1 cellular context compared by ENCODE assay signal in the genomic region with DNA sequence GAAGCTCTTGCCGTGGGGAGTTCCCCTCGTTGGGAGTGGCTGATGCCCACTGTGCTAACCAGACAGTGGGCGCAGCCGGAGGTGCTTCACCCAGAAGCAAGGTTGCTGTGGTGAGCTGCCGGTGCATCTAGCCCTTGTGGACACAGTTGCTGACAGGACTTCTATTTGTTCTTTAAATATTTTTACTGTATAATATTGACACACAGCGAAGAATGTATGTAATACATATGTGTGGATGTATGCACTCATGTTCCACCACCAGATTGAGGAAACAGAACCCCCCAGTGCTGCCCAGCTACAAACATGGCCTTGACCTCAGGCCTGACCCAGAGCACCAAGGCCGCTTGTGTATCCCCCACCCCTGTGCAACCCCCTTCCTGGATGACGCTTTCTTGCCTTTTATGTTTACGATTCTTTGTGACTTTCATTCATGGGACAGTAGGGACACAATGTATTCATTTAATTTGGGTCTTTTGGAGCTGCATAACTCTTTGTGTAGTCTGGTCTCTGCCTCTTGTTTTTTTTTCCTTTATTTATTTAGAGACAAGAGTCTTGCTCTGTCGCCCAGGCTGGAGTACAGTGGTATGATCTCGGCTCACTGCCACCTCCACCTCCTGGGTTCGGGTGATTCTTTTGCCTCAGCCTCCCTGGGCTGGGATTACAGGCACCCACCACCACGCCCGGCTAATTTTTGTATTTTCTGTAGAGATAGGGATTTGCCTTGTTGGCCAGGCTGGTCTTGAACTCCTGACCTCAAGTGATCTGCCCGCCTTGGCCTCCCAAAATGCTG.
TF ChIP-seq lines count a peak whose summit lies in the region.

No MANE protein-coding gene starts in this region.

TF ChIP-seq in HepG2, 621 proteins besides CTCF, POLR2A, EP300 and RAD21 (continued from another document and continues in another):
- TF ChIP-seq, protein P1, sequence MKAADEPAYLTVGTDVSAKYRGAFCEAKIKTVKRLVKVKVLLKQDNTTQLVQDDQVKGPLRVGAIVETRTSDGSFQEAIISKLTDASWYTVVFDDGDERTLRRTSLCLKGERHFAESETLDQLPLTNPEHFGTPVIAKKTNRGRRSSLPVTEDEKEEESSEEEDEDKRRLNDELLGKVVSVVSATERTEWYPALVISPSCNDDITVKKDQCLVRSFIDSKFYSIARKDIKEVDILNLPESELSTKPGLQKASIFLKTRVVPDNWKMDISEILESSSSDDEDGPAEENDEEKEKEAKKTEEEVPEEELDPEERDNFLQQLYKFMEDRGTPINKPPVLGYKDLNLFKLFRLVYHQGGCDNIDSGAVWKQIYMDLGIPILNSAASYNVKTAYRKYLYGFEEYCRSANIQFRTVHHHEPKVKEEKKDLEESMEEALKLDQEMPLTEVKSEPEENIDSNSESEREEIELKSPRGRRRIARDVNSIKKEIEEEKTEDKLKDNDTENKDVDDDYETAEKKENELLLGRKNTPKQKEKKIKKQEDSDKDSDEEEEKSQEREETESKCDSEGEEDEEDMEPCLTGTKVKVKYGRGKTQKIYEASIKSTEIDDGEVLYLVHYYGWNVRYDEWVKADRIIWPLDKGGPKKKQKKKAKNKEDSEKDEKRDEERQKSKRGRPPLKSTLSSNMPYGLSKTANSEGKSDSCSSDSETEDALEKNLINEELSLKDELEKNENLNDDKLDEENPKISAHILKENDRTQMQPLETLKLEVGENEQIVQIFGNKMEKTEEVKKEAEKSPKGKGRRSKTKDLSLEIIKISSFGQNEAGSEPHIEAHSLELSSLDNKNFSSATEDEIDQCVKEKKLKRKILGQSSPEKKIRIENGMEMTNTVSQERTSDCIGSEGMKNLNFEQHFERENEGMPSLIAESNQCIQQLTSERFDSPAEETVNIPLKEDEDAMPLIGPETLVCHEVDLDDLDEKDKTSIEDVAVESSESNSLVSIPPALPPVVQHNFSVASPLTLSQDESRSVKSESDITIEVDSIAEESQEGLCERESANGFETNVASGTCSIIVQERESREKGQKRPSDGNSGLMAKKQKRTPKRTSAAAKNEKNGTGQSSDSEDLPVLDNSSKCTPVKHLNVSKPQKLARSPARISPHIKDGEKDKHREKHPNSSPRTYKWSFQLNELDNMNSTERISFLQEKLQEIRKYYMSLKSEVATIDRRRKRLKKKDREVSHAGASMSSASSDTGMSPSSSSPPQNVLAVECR (CRISPR knock-in tag; IDR thresholded peaks at IDR 0.05; ENCODE audit: borderline replicate concordance): peak; percentile 27; the same call in 1 of the 2 replicates
- no peak for TF ChIP-seq PLRG1 (conservative IDR thresholded peaks at IDR 0.05)
- TF ChIP-seq, protein P2, sequence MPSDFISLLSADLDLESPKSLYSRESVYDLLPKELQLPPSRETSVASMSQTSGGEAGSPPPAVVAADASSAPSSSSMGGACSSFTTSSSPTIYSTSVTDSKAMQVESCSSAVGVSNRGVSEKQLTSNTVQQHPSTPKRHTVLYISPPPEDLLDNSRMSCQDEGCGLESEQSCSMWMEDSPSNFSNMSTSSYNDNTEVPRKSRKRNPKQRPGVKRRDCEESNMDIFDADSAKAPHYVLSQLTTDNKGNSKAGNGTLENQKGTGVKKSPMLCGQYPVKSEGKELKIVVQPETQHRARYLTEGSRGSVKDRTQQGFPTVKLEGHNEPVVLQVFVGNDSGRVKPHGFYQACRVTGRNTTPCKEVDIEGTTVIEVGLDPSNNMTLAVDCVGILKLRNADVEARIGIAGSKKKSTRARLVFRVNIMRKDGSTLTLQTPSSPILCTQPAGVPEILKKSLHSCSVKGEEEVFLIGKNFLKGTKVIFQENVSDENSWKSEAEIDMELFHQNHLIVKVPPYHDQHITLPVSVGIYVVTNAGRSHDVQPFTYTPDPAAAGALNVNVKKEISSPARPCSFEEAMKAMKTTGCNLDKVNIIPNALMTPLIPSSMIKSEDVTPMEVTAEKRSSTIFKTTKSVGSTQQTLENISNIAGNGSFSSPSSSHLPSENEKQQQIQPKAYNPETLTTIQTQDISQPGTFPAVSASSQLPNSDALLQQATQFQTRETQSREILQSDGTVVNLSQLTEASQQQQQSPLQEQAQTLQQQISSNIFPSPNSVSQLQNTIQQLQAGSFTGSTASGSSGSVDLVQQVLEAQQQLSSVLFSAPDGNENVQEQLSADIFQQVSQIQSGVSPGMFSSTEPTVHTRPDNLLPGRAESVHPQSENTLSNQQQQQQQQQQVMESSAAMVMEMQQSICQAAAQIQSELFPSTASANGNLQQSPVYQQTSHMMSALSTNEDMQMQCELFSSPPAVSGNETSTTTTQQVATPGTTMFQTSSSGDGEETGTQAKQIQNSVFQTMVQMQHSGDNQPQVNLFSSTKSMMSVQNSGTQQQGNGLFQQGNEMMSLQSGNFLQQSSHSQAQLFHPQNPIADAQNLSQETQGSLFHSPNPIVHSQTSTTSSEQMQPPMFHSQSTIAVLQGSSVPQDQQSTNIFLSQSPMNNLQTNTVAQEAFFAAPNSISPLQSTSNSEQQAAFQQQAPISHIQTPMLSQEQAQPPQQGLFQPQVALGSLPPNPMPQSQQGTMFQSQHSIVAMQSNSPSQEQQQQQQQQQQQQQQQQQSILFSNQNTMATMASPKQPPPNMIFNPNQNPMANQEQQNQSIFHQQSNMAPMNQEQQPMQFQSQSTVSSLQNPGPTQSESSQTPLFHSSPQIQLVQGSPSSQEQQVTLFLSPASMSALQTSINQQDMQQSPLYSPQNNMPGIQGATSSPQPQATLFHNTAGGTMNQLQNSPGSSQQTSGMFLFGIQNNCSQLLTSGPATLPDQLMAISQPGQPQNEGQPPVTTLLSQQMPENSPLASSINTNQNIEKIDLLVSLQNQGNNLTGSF (CRISPR knock-in tag; IDR thresholded peaks at IDR 0.05): no peak
- TF ChIP-seq ETV6 (CRISPR knock-in tag; conservative IDR thresholded peaks at IDR 0.05): no peak
- TF ChIP-seq NR2F6 (IDR thresholded peaks at IDR 0.05): peak; percentile 89
- peak; percentile 75 for TF ChIP-seq NR2F6 (CRISPR knock-in tag; IDR thresholded peaks at IDR 0.05)
- TF ChIP-seq FOXA3 (CRISPR knock-in tag; IDR thresholded peaks at IDR 0.05): peak; percentile 46
- no peak for TF ChIP-seq ZSCAN31 (CRISPR knock-in tag; IDR thresholded peaks at IDR 0.05; ENCODE audit: low read depth)
- TF ChIP-seq BCL6 (CRISPR knock-in tag; IDR thresholded peaks at IDR 0.05): peak; percentile 36; the same call in 1 of the 2 replicates
- TF ChIP-seq ARNT (IDR thresholded peaks at IDR 0.05): no peak
- TF ChIP-seq HMG20A (CRISPR knock-in tag; IDR thresholded peaks at IDR 0.05; ENCODE audit: borderline replicate concordance): peak; percentile 22; the same call in 1 of the 2 replicates
- 0 out of 2 replicates have a peak, but pooled peaks have one; percentile 12 for TF ChIP-seq RXRA (CRISPR knock-in tag; IDR thresholded peaks at IDR 0.05)
- TF ChIP-seq, protein P3, sequence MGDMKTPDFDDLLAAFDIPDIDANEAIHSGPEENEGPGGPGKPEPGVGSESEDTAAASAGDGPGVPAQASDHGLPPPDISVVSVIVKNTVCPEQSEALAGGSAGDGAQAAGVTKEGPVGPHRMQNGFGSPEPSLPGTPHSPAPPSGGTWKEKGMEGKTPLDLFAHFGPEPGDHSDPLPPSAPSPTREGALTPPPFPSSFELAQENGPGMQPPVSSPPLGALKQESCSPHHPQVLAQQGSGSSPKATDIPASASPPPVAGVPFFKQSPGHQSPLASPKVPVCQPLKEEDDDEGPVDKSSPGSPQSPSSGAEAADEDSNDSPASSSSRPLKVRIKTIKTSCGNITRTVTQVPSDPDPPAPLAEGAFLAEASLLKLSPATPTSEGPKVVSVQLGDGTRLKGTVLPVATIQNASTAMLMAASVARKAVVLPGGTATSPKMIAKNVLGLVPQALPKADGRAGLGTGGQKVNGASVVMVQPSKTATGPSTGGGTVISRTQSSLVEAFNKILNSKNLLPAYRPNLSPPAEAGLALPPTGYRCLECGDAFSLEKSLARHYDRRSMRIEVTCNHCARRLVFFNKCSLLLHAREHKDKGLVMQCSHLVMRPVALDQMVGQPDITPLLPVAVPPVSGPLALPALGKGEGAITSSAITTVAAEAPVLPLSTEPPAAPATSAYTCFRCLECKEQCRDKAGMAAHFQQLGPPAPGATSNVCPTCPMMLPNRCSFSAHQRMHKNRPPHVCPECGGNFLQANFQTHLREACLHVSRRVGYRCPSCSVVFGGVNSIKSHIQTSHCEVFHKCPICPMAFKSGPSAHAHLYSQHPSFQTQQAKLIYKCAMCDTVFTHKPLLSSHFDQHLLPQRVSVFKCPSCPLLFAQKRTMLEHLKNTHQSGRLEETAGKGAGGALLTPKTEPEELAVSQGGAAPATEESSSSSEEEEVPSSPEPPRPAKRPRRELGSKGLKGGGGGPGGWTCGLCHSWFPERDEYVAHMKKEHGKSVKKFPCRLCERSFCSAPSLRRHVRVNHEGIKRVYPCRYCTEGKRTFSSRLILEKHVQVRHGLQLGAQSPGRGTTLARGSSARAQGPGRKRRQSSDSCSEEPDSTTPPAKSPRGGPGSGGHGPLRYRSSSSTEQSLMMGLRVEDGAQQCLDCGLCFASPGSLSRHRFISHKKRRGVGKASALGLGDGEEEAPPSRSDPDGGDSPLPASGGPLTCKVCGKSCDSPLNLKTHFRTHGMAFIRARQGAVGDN (CRISPR knock-in tag; IDR thresholded peaks at IDR 0.05): peak; percentile 19
- TF ChIP-seq, protein P4, sequence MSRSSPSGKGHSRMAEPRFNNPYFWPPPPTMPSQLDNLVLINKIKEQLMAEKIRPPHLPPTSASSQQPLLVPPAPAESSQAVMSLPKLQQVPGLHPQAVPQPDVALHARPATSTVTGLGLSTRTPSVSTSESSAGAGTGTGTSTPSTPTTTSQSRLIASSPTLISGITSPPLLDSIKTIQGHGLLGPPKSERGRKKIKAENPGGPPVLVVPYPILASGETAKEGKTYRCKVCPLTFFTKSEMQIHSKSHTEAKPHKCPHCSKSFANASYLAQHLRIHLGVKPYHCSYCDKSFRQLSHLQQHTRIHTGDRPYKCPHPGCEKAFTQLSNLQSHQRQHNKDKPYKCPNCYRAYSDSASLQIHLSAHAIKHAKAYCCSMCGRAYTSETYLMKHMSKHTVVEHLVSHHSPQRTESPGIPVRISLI (CRISPR knock-in tag; IDR thresholded peaks at IDR 0.05; ENCODE audit: borderline replicate concordance): 0 out of 2 replicates have a peak, but pooled peaks have one; percentile 32
- TF ChIP-seq SOX13 (IDR thresholded peaks at IDR 0.05): no peak
- TF ChIP-seq SOX13 (CRISPR knock-in tag; conservative IDR thresholded peaks at IDR 0.05 in 1 of 2, IDR thresholded peaks at IDR 0.05 in 1 of 2): peak in 1 of 2 experiments; percentile 55; a peak in 1 of 4 replicates
- TF ChIP-seq, protein P5, sequence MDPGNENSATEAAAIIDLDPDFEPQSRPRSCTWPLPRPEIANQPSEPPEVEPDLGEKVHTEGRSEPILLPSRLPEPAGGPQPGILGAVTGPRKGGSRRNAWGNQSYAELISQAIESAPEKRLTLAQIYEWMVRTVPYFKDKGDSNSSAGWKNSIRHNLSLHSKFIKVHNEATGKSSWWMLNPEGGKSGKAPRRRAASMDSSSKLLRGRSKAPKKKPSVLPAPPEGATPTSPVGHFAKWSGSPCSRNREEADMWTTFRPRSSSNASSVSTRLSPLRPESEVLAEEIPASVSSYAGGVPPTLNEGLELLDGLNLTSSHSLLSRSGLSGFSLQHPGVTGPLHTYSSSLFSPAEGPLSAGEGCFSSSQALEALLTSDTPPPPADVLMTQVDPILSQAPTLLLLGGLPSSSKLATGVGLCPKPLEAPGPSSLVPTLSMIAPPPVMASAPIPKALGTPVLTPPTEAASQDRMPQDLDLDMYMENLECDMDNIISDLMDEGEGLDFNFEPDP (CRISPR knock-in tag; conservative IDR thresholded peaks at IDR 0.05): 0 out of 2 replicates have a peak, but pooled peaks have one; percentile 47
- peak; percentile 87 for TF ChIP-seq ZNF121 (CRISPR knock-in tag; IDR thresholded peaks at IDR 0.05)
- peak; percentile 35; the same call in 1 of the 2 replicates for TF ChIP-seq HOXA3 (CRISPR knock-in tag; IDR thresholded peaks at IDR 0.05)
- no peak for TF ChIP-seq ZSCAN9 (CRISPR knock-in tag; IDR thresholded peaks at IDR 0.05; ENCODE audit: borderline replicate concordance)
- no peak for TF ChIP-seq ZNF326 (CRISPR knock-in tag; IDR thresholded peaks at IDR 0.05; ENCODE audit: borderline replicate concordance)
- peak; percentile 56; the same call in 1 of the 2 replicates for TF ChIP-seq NCOR1 (IDR thresholded peaks at IDR 0.05; ENCODE audit: borderline replicate concordance, low read length)
- TF ChIP-seq NR2F1 (CRISPR knock-in tag; IDR thresholded peaks at IDR 0.05): peak; percentile 51 to 65; a peak in 2 of 4 replicates
- TF ChIP-seq, protein P6, sequence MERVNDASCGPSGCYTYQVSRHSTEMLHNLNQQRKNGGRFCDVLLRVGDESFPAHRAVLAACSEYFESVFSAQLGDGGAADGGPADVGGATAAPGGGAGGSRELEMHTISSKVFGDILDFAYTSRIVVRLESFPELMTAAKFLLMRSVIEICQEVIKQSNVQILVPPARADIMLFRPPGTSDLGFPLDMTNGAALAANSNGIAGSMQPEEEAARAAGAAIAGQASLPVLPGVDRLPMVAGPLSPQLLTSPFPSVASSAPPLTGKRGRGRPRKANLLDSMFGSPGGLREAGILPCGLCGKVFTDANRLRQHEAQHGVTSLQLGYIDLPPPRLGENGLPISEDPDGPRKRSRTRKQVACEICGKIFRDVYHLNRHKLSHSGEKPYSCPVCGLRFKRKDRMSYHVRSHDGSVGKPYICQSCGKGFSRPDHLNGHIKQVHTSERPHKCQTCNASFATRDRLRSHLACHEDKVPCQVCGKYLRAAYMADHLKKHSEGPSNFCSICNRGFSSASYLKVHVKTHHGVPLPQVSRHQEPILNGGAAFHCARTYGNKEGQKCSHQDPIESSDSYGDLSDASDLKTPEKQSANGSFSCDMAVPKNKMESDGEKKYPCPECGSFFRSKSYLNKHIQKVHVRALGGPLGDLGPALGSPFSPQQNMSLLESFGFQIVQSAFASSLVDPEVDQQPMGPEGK (CRISPR knock-in tag; IDR thresholded peaks at IDR 0.05): peak; percentile 78; the same call in 1 of the 2 replicates
- peak; percentile 38; the same call in 1 of the 2 replicates for TF ChIP-seq RXRB (CRISPR knock-in tag; IDR thresholded peaks at IDR 0.05; ENCODE audit: borderline replicate concordance)
- peak; percentile 66 for TF ChIP-seq GATAD2A (CRISPR knock-in tag; IDR thresholded peaks at IDR 0.05)
- TF ChIP-seq RARA (CRISPR knock-in tag; IDR thresholded peaks at IDR 0.05): peak; percentile 85
- TF ChIP-seq SOX6 (IDR thresholded peaks at IDR 0.05): no peak
- TF ChIP-seq SOX6 (CRISPR knock-in tag; IDR thresholded peaks at IDR 0.05): peak; percentile 55; the same call in 1 of the 2 replicates
- TF ChIP-seq, protein P7, sequence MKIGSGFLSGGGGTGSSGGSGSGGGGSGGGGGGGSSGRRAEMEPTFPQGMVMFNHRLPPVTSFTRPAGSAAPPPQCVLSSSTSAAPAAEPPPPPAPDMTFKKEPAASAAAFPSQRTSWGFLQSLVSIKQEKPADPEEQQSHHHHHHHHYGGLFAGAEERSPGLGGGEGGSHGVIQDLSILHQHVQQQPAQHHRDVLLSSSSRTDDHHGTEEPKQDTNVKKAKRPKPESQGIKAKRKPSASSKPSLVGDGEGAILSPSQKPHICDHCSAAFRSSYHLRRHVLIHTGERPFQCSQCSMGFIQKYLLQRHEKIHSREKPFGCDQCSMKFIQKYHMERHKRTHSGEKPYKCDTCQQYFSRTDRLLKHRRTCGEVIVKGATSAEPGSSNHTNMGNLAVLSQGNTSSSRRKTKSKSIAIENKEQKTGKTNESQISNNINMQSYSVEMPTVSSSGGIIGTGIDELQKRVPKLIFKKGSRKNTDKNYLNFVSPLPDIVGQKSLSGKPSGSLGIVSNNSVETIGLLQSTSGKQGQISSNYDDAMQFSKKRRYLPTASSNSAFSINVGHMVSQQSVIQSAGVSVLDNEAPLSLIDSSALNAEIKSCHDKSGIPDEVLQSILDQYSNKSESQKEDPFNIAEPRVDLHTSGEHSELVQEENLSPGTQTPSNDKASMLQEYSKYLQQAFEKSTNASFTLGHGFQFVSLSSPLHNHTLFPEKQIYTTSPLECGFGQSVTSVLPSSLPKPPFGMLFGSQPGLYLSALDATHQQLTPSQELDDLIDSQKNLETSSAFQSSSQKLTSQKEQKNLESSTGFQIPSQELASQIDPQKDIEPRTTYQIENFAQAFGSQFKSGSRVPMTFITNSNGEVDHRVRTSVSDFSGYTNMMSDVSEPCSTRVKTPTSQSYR (CRISPR knock-in tag; IDR thresholded peaks at IDR 0.05; ENCODE audit: borderline replicate concordance): peak; percentile 70; the same call in 1 of the 2 replicates
- peak; percentile 56; the same call in 1 of the 2 replicates for TF ChIP-seq NR2F2 (IDR thresholded peaks at IDR 0.05; ENCODE audit: borderline replicate concordance, low read depth)
- peak; percentile 78 for TF ChIP-seq SALL1 (CRISPR knock-in tag; IDR thresholded peaks at IDR 0.05)
